In the genomic region with DNA sequence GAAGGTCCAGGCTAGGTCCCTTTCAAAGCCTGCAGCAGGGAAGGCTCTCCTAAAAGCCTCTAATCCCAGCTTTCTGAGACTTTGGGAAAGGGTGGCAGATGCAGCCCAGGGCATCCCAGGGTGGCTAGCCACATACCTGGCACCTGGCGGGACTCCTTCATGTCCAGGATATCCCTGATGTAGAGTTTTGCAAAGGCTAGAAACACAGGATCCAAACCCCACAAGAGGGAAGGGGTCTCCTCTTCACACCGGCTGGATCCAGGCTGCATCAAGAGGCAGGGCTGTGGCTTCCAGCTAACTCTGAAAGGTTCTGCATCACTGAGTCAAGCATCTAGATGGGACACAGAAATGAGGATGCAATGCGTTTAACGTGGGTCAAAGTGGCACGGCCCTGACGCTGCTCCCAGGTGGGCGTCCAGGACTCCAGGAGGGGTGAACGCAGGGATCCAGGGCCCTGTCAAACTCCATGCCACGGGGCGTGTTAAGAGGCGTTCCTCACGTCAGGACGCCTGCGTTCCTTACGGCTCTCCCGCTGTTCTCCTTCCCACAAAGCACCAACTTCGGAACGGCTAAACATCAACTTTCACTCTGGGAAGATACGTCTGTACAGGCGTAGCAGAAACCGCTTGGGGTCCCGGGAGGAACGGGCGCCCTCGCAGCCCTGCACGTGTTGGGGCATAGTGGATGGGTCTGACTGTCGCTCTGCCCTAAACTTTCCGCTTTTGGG, we compare ENCODE assay signal across 8 cellular contexts. TPM values are rescaled to one million over a fixed set of nuclear protein-coding genes. Genes with fewer than 3 reads are reported as not detected.
DNase-seq lines count a peak whose midpoint lies in the region; ATAC-seq lines count a peak whose summit lies in the region.

No MANE protein-coding gene starts in this region.

- H3K36me3 Mint-ChIP-seq in activated naive CD4-positive, alpha-beta T cell treated with anti-CD3 and anti-CD28 coated beads, Interleukin-2, amount 10 ng/mL, durations not matched to agents 7 days and 5 days, result peaks cover 41% of the 10 kb centered on the region

- H3K4me3 ChIP-seq in Jurkat, Clone E6-1 (ENCODE audit: low read length), result peak overlapping the region; percentile 90

- intact Hi-C loops in cardiac septum (cut with DNase I) (loop anchor here (2.0 to 10.0 kb wide), 5 partner anchors 23 to 417 kb away; partner anchors contain the start of genes ITPRIP and SLK), posterior cingulate gyrus (cut with DNase I) (loop anchor here (5.0 to 10.0 kb wide), 3 partner anchors 50 to 205 kb away; partner anchors contain the start of genes SFR1 and SLK)

- H3K27me3 Mint-ChIP-seq in activated naive CD4-positive, alpha-beta T cell treated with anti-CD3 and anti-CD28 coated beads, Interleukin-2, amount 10 ng/mL, durations not matched to agents 7 days and 5 days, result no peaks in the 10 kb centered on the region

- ATAC-seq in GM21717 (IDR thresholded peaks at IDR 0.05; ENCODE audit: unreplicated experiment), result peak; percentile 12
- ATAC-seq in GM19328 (IDR thresholded peaks at IDR 0.05; ENCODE audit: unreplicated experiment), result no peak

- H3K4me1 Mint-ChIP-seq in activated naive CD4-positive, alpha-beta T cell treated with anti-CD3 and anti-CD28 coated beads, Interleukin-2, amount 10 ng/mL, durations not matched to agents 7 days and 5 days, result peaks cover 50% of the 10 kb centered on the region

- CTCF ChIA-PET in activated naive CD4-positive, alpha-beta T cell treated with anti-CD3 and anti-CD28 coated beads, Interleukin-2, amount 10 ng/mL, durations not matched to agents 7 days and 5 days (lab: Charles Lee), result interaction anchor here (1.4 to 2.4 kb wide), 2 partner anchors 16 to 23 kb away, joined by 3 to 12 read pairs; no protein-coding TSS in a partner anchor

- DNase-seq in GF-D8 (lab: John Stamatoyannopoulos, UW) (peak; percentile 45), cardiac septum (ENCODE audit: low spot score) (peak; percentile 77), posterior cingulate gyrus (peak in 9 of 10 donors; percentile 22 to 91 (median 44)), SIG-M5 treated with dmso at 0.1 percent for 504 hours (lab: John Stamatoyannopoulos, UW; ENCODE audit: unreplicated experiment) (no peak)
- peak; percentile 18 for DNase-seq in Jurkat, Clone E6-1 (ENCODE audit: low read depth, low spot score)
- DNase-seq in activated naive CD4-positive, alpha-beta T cell treated with anti-CD3 and anti-CD28 coated beads, Interleukin-2, amount 10 ng/mL, durations not matched to agents 7 days and 5 days, result peak; percentile 50

- peaks cover 7% of the 10 kb centered on the region for H3K9me3 Mint-ChIP-seq in activated naive CD4-positive, alpha-beta T cell treated with anti-CD3 and anti-CD28 coated beads, Interleukin-2, amount 10 ng/mL, durations not matched to agents 7 days and 5 days

- peak overlapping the region; percentile 84 for H3K4me3 Mint-ChIP-seq in activated naive CD4-positive, alpha-beta T cell treated with anti-CD3 and anti-CD28 coated beads, Interleukin-2, amount 10 ng/mL, durations not matched to agents 7 days and 5 days

- peak overlapping the region; percentile 90 for H3K27ac Mint-ChIP-seq in activated naive CD4-positive, alpha-beta T cell treated with anti-CD3 and anti-CD28 coated beads, Interleukin-2, amount 10 ng/mL, durations not matched to agents 7 days and 5 days

RNA-seq across cellular contexts. Expression of gene STN1, which starts 0.5 kb away (rescaled TPM):
- polyA plus RNA-seq in Jurkat, Clone E6-1 (2012; ENCODE audit: insufficient read depth, insufficient read length), result 71.9 TPM
- 33.9 TPM for total RNA-seq in cardiac septum

RNA-seq across cellular contexts. Expression of gene SLK, which starts 49.5 kb away (rescaled TPM):
- 16.3 TPM for polyA plus RNA-seq in Jurkat, Clone E6-1 (2012; ENCODE audit: insufficient read depth, insufficient read length)
- total RNA-seq in cardiac septum, result 59.7 TPM
